ENCODE assay signal across 1 cellular context in the genomic region with DNA sequence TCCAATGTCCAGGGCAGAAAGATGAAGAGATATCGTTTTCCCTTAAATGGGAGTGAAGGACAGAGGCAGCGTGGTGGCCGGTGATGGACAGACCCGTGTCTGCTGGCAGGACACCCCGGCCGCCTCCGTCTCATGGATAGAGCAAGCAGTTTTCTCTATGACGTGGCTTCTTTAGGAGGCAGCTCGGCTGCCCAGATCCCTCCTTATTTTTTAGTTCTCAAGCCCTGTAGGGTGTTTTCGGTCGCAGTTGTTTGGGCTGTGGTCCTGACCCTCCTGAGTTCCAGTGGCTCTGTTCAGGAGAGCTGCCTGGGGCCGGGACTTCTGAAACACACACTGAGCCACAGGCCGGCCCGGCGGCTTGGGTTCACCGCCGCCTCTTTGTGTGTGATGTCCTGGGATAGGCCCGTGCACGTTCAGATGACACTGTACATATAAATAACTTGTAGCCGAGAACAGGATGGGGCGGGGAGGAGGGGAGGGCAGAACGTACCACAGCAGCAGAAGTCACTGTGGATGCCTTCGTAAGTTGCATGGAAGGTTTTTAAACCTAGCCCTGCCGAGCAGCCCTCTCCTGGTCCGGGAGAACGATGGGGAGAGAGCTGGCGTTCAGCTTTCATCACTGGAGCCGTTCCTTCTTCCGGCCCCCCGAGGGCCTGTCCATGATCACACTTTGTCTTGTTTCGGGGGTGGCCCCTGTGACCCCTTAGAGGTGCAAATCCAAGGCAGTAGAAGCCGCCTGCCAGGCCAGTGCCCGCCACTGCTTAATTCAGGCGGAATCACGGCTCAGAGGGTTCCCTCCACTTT.
TF ChIP-seq lines count a peak whose summit lies in the region.

No MANE protein-coding gene starts in this region.

TF ChIP-seq in SK-N-SH treated with all-trans-retinoic acid at 6 μM for 48 hours, 23 proteins besides CTCF, POLR2A, EP300 and RAD21 (continued from another document):
- TF ChIP-seq ARNTL (CRISPR knock-in tag; IDR thresholded peaks at IDR 0.05; ENCODE audit: borderline replicate concordance, low read depth) = no peak
- TF ChIP-seq OSR1 (CRISPR knock-in tag; IDR thresholded peaks at IDR 0.05) = no peak
TF ChIP-seq in SK-N-SH treated with all-trans-retinoic acid at 6 μM for 48 hours: peak in this region for 0.
